In genomic region chr20:4966826-4967751, GRCh38 we compare ENCODE assay signal across 16 cellular contexts. TPM values are rescaled to one million over a fixed set of nuclear protein-coding genes. Genes with fewer than 3 reads are reported as not detected.
DNase-seq lines count a peak whose midpoint lies in the region; ATAC-seq, FAIRE-seq and TF ChIP-seq lines count a peak whose summit lies in the region.
"Had no signal": no experiment of that assay in that cellular context is flagged by ENCODE, and none has a peak within 500 bp of the region (broad histone marks: within the 10 kb centered on the region; RNA-seq: fewer than 3 reads in every experiment).

No MANE protein-coding gene starts in this region.

- intact Hi-C loops in endothelial cell of umbilical vein (cut with micrococcal nuclease) (no loop called here), prostate gland (cut with DNase I) (no loop called here), left cardiac atrium (cut with DNase I) (no loop called here)

- H3K36me3 ChIP-seq in SK-N-SH (replicated peaks in 1 of 2; ENCODE audit: control insufficient read depth in 1 of 2, insufficient read depth in 2 of 2, low read length in 1 of 2) (peaks cover 3 to 8% of the 10 kb centered on the region in 2 experiments), endothelial cell of umbilical vein (ENCODE audit: control insufficient read depth in 2 of 2, extremely low read depth in 1 of 2, insufficient read depth in 2 of 2, low read length in 2 of 2) (peaks cover 2% of the 10 kb centered on the region in 2 experiments), prostate gland (no peaks in the 10 kb centered on the region)
- H3K36me3 ChIP-seq: ovary had no signal

- H3K4me3 ChIP-seq in SK-N-SH (ENCODE audit: low read depth in 2 of 2, low read length in 1 of 2), result no peak overlapping the region
- no peak overlapping the region for H3K4me3 ChIP-seq in endothelial cell of umbilical vein (replicated peaks in 1 of 3; ENCODE audit: insufficient read depth in 1 of 3, low read depth in 1 of 3, low read length in 3 of 3)
- H3K4me3 ChIP-seq in prostate gland, result no peak overlapping the region
- H3K4me3 ChIP-seq: ovary had no signal

- no peaks in the 10 kb centered on the region for H3K9me2 ChIP-seq in SK-N-SH

- no peaks in the 10 kb centered on the region for H3K27me3 ChIP-seq in SK-N-SH (ENCODE audit: insufficient read depth)
- no peaks in the 10 kb centered on the region for H3K27me3 ChIP-seq in endothelial cell of umbilical vein (ENCODE audit: control insufficient read depth in 2 of 2, insufficient read depth in 2 of 2, low read length in 2 of 2)
- no peaks in the 10 kb centered on the region for H3K27me3 ChIP-seq in prostate gland (replicated peaks; ENCODE audit: insufficient read depth)
- H3K27me3 ChIP-seq: ovary had no signal

- 73% methylated on average over 4 of the region's 4 CpGs for WGBS in SK-N-SH (ENCODE audit: low lambda C conversion rate)
- 60% methylated on average over 4 of the region's 4 CpGs for WGBS in prostate gland

- FAIRE-seq in endothelial cell of umbilical vein (lab: Jason Lieb, UNC), result no peak

- H3K79me2 ChIP-seq in SK-N-SH (ENCODE audit: insufficient read depth) (no peaks in the 10 kb centered on the region), endothelial cell of umbilical vein (ENCODE audit: control insufficient read depth, insufficient read depth, low read length) (peaks cover 9% of the 10 kb centered on the region)

- no peak for TF ChIP-seq POLR2A in endothelial cell of umbilical vein (IDR thresholded peaks at IDR 0.05; ENCODE audit: low read depth, low read length)
- no peak for TF ChIP-seq POLR2A in prostate gland (IDR thresholded peaks at IDR 0.05)

- TF ChIP-seq CTCF in SK-N-SH (IDR thresholded peaks at IDR 0.05) (no peak), endothelial cell of umbilical vein (IDR thresholded peaks at IDR 0.05; ENCODE audit: extremely low read depth in 1 of 2, insufficient read depth in 1 of 2, low read depth in 1 of 2, low read length in 2 of 2) (no peak), prostate gland (IDR thresholded peaks at IDR 0.05) (no peak)

- H3F3A ChIP-seq in SK-N-SH (replicated peaks; ENCODE audit: insufficient read depth), result no peaks in the 10 kb centered on the region

- H3K9ac ChIP-seq in SK-N-SH (no peak overlapping the region), endothelial cell of umbilical vein (replicated peaks; ENCODE audit: extremely low read depth, insufficient read depth, low read length) (no peak overlapping the region)

- POLR2A ChIA-PET in SK-N-SH (lab: Yijun Ruan, JAX) (no interaction called here), endothelial cell of umbilical vein (lab: Charles Lee) (interaction anchor here (0.6 kb wide), 1 partner anchor 216 kb away, joined by 3 read pairs; no protein-coding TSS in a partner anchor)

- peak in 1 of 2 experiments; percentile 55; a peak in 1 of 4 replicates for TF ChIP-seq EP300 in SK-N-SH (IDR thresholded peaks at IDR 0.05; ENCODE audit: borderline replicate concordance in 1 of 2, low read depth in 1 of 2, low read length in 1 of 2)

- CTCF ChIA-PET in SK-N-SH (lab: Yijun Ruan, JAX), result interaction anchor here (1.0 to 2.1 kb wide), 4 partner anchors 10 to 209 kb away, joined by 3 to 16 read pairs (median 4); no protein-coding TSS in a partner anchor
- CTCF ChIA-PET in endothelial cell of umbilical vein (lab: Charles Lee), result interaction anchor here (3.2 kb wide), 1 partner anchor 12 kb away, joined by 18 read pairs; no protein-coding TSS in a partner anchor

- H4K20me1 ChIP-seq in SK-N-SH (ENCODE audit: insufficient read depth), result no peaks in the 10 kb centered on the region
- H4K20me1 ChIP-seq in endothelial cell of umbilical vein (replicated peaks; ENCODE audit: control insufficient read depth, extremely low read depth, insufficient read depth, low read length), result no peaks in the 10 kb centered on the region

- TF ChIP-seq RAD21 in SK-N-SH (IDR thresholded peaks at IDR 0.05; ENCODE audit: low read length), result peak; percentile 22

- dilution Hi-C loops in endothelial cell of umbilical vein (cut with MboI; ENCODE audit: extremely low pct_ligation_motif_present, low sequenced_read_pairs), result no loop called here

- BruUV-seq in endothelial cell of umbilical vein (replicated peaks; lab: Mats Ljungman, UMichigan), result no TSS peak

- no peak overlapping the region for H2AFZ ChIP-seq in SK-N-SH (ENCODE audit: low read depth)
- no peak overlapping the region for H2AFZ ChIP-seq in endothelial cell of umbilical vein (ENCODE audit: low read depth, low read length)

- no peak for ATAC-seq in left cardiac atrium
- no peak for ATAC-seq in HG03354 (IDR thresholded peaks at IDR 0.05; ENCODE audit: poor library complexity, severe bottlenecking, unreplicated experiment)
- ATAC-seq: activated CD4-positive, CD25-positive, alpha-beta regulatory T cell treated with anti-CD3 and anti-CD28 coated beads, Interleukin-2, amount 50 U/mL, for 24 hours; activated naive CD8-positive, alpha-beta T cell treated with anti-CD3 and anti-CD28 coated beads, Interleukin-2, amount 50 U/mL, for 24 hours had no signal

- H3K4me1 ChIP-seq in SK-N-SH (ENCODE audit: control insufficient read depth in 1 of 2, insufficient read depth in 2 of 2, low read depth in 1 of 2, low read length in 1 of 2) (no peaks in the 10 kb centered on the region; a peak in 1 of 4 replicates), endothelial cell of umbilical vein (ENCODE audit: control insufficient read depth, extremely low read depth, insufficient read depth, low read length) (peaks cover 5% of the 10 kb centered on the region), prostate gland (replicated peaks) (no peaks in the 10 kb centered on the region)

- H3K27ac ChIP-seq in SK-N-SH (ENCODE audit: low read depth in 2 of 2, low read length in 1 of 2) (peak overlapping the region in 1 of 2 experiments; percentile 16; a peak in 1 of 4 replicates), endothelial cell of umbilical vein (ENCODE audit: insufficient read depth, low read depth, low read length) (no peak overlapping the region), prostate gland (peak overlapping the region; percentile 2 to 6)

- DNase-seq in GF-D8 (lab: John Stamatoyannopoulos, UW), result peak; percentile 50
- DNase-seq in SK-N-SH, result peak; percentile 37
- DNase-seq in endothelial cell of umbilical vein (ENCODE audit: low read depth, low spot score), result peak; percentile 34
- no peak for DNase-seq in prostate gland (ENCODE audit: low spot score)
- DNase-seq in DMS79 treated with DMSO at 0.1 percent for 48 hours (lab: John Stamatoyannopoulos, UW), result no peak
- DNase-seq in HK-2 (ENCODE audit: unreplicated experiment), result no peak
- DNase-seq in left cardiac atrium, result no peak
- DNase-seq: activated naive CD8-positive, alpha-beta T cell treated with anti-CD3 and anti-CD28 coated beads, Interleukin-2, amount 50 U/mL, for 24 hours; cortex of kidney; DND-41; NCI-H2171 treated with DMSO at 0.1 percent for 48 hours; OCI-M1; ovary; stimulated activated CD4-positive, alpha-beta T cell treated with anti-CD3 and anti-CD28 coated beads, Interleukin-12 subunit alpha, Interleukin-12 subunit beta, amount 100 ng/mL, for 4 hours had no signal

- no peaks in the 10 kb centered on the region for H3K9me1 ChIP-seq in endothelial cell of umbilical vein (replicated peaks; ENCODE audit: control insufficient read depth, extremely low read depth, insufficient read depth, low read length)

- H3K9me3 ChIP-seq in SK-N-SH, result no peaks in the 10 kb centered on the region
- H3K9me3 ChIP-seq in endothelial cell of umbilical vein (replicated peaks; ENCODE audit: control insufficient read depth, insufficient read depth, low read length), result no peaks in the 10 kb centered on the region
- H3K9me3 ChIP-seq in prostate gland, result no peaks in the 10 kb centered on the region
- H3K9me3 ChIP-seq: ovary had no signal

- H3K4me2 ChIP-seq in SK-N-SH, result no peak overlapping the region
- no peak overlapping the region for H3K4me2 ChIP-seq in endothelial cell of umbilical vein (ENCODE audit: insufficient read depth, low read length)

TF ChIP-seq in SK-N-SH, 30 proteins besides CTCF, POLR2A, EP300 and RAD21 (continues in another document):
- no peak for TF ChIP-seq NRF1 (IDR thresholded peaks at IDR 0.05; ENCODE audit: low read depth, low read length)
- TF ChIP-seq POLR2AphosphoS5 (IDR thresholded peaks at IDR 0.05; ENCODE audit: low read depth, low read length), result no peak
- TF ChIP-seq GATA2 (CRISPR knock-in tag; IDR thresholded peaks at IDR 0.05), result peak; percentile 86
- TF ChIP-seq MXI1 (IDR thresholded peaks at IDR 0.05; ENCODE audit: low read depth, low read length), result no peak
- peak; percentile 48; the same call in 1 of the 2 replicates for TF ChIP-seq RCOR1 (IDR thresholded peaks at IDR 0.05; ENCODE audit: low read length)
- TF ChIP-seq MAX (IDR thresholded peaks at IDR 0.05; ENCODE audit: low read depth), result no peak

TF ChIP-seq in endothelial cell of umbilical vein, 7 proteins besides CTCF, POLR2A, EP300 and RAD21:
- TF ChIP-seq MYC (IDR thresholded peaks at IDR 0.05; ENCODE audit: low read depth, low read length) (no peak), JUN (IDR thresholded peaks at IDR 0.05; ENCODE audit: borderline replicate concordance, insufficient read depth, insufficient read length, low read depth) (no peak), POLR2AphosphoS5 (IDR thresholded peaks at IDR 0.05; ENCODE audit: insufficient read depth, low read depth, low read length) (no peak), MAX (IDR thresholded peaks at IDR 0.05; ENCODE audit: insufficient read depth, insufficient read length) (no peak)
TF ChIP-seq in endothelial cell of umbilical vein: peak in this region for 0.

RNA-seq across cellular contexts. Expression of gene SLC23A2, which starts 34.2 kb away (rescaled TPM):
- polyA plus RNA-seq in SK-N-SH (2012; rRNA removed), result 14.0 and 14.2 TPM in 2 replicates
- polyA plus RNA-seq in SK-N-SH (2012; cell fraction: cytosol; rRNA removed), result 11.1 and 13.5 TPM in 2 replicates
- 21.5 and 25.3 TPM in 2 replicates for polyA plus RNA-seq in SK-N-SH (2012; cell fraction: nucleus; rRNA removed)
- total RNA-seq in endothelial cell of umbilical vein, result 23.3 and 24.4 TPM in 2 replicates
- polyA plus RNA-seq in endothelial cell of umbilical vein, result 21.6 and 24.5 TPM in 2 replicates
- 12.8 and 13.4 TPM in 2 replicates for polyA plus RNA-seq in endothelial cell of umbilical vein (2011; cell fraction: cytosol; rRNA removed)
- 39.2 and 40.8 TPM in 2 replicates for polyA plus RNA-seq in endothelial cell of umbilical vein (2011; cell fraction: nucleus; rRNA removed)
- polyA plus RNA-seq in endothelial cell of umbilical vein (2012), result 15.1 and 17.8 TPM in 2 replicates
- 49.1 and 57.1 TPM in 2 replicates for polyA minus RNA-seq in endothelial cell of umbilical vein
- 5.7 TPM for polyA minus RNA-seq in endothelial cell of umbilical vein (2011; cell fraction: cytosol; rRNA and poly(A)+ RNA removed)
- polyA minus RNA-seq in endothelial cell of umbilical vein (2011; cell fraction: nucleus; rRNA and poly(A)+ RNA removed), result 32.7 and 41.9 TPM in 2 replicates
- total RNA-seq in prostate gland, result 10 to 100 TPM; 21.0 to 39.1 TPM
- 10 to 100 TPM; 10.8 to 12.8 TPM for total RNA-seq in left cardiac atrium

Comparison
In these comparisons a context has a peak if more than half of its experiments do, and no peak if none do; other contexts are left out.
1. DNase-seq: peak in GF-D8 (single experiment), SK-N-SH (single experiment) and endothelial cell of umbilical vein (single experiment); none in prostate gland (single experiment), DMS79 treated with DMSO at 0.1 percent for 48 hours (single experiment), HK-2 (single experiment) and left cardiac atrium (single experiment).